ENCODE assay signal across 8 cellular contexts in the genomic region with DNA sequence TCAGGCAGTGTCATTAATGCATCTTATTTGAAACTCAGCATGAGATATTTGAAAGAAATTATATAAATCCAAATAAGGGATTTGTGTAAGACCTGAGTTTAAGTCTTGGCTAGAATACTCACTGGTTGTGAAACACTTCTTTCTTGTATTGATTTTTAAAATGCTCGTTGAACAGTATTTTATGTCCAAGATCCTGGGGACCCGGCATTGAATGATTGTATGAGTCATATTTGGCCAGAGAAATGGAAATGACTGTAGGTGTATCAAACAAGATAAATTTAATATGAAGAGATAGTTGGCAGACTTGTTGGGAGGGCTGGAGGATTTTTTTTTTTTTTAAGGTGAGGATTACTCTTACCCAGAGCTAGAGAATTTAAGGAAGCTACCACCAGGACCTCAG.
"Had no signal": no experiment of that assay in that cellular context is flagged by ENCODE, and none has a peak within 500 bp of the region (broad histone marks: within the 10 kb centered on the region; RNA-seq: fewer than 3 reads in every experiment).

No MANE protein-coding gene starts in this region.

- ATAC-seq: GM12878 had no signal

- H3K4me3 ChIP-seq: GM12878 had no signal

- FAIRE-seq: G401.6, GM12878, GM12891, GM12892, GM18507, GM19239 had no signal

- DNase-seq: GDM1, GF-D8 had no signal
